ENCODE assay signal across 25 cellular contexts in the genomic region with DNA sequence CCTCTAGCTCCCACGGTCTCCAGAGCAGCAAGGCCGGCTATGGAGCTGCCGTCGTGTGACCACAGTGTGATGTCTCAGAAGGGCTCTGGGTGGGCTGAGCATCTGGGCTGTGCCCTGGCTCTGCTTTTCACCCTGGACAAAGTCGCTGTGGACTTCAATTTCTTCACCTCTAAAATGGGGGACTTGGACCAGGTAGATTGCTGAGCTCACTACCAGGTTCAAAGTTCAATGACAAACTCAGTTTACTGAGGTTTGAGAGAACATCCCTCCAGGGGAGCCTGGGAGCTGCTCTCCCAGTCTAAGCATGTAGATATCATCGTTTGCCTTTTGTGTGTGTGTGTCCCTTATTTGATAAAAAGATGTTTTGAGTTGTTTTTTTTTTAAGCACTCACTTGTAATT. TPM values are rescaled to one million over a fixed set of nuclear protein-coding genes. Genes with fewer than 3 reads are reported as not detected.
DNase-seq lines count a peak whose midpoint lies in the region; ATAC-seq, FAIRE-seq and TF ChIP-seq lines count a peak whose summit lies in the region.
"Had no signal": no experiment of that assay in that cellular context is flagged by ENCODE, and none has a peak within 500 bp of the region (broad histone marks: within the 10 kb centered on the region; RNA-seq: fewer than 3 reads in every experiment).

No MANE protein-coding gene starts in this region.

- peaks cover 4% of the 10 kb centered on the region for H3K4me1 ChIP-seq in astrocyte (ENCODE audit: insufficient read depth, low read length)
- H3K4me1 ChIP-seq in right lobe of liver: peaks cover 0 to 5% (median 0%) of the 10 kb centered on the region in 4 donors
- H3K4me1 ChIP-seq in suprapubic skin: peaks cover 20% of the 10 kb centered on the region

- peak overlapping the region; percentile 50 for H3K27ac Mint-ChIP-seq in activated T-cell treated with anti-CD3 and anti-CD28 coated beads, Interleukin-2, amount 50 U/mL, for 24 hours
- no peak overlapping the region for H3K27ac Mint-ChIP-seq in astrocyte (ENCODE audit: unreplicated experiment)
- H3K27ac Mint-ChIP-seq: activated T-cell treated with anti-CD3 and anti-CD28 coated beads, Interleukin-2, amount 50 U/mL, for 72 hours; stimulated activated memory B cell treated with anti-CD40 and anti-IgM and Interleukin-4, amounts not matched to agents 10 μg/mL and 1 μg/mL and 100 μg/mL, for 72 hours had no signal

- no peak overlapping the region for H3K27ac ChIP-seq in astrocyte (ENCODE audit: low read depth, low read length)
- no peak overlapping the region for H3K27ac ChIP-seq in right lobe of liver
- peak overlapping the region; percentile 44 for H3K27ac ChIP-seq in suprapubic skin
- H3K27ac ChIP-seq: 22Rv1 had no signal

- DNase-seq in activated T-cell treated with anti-CD3 and anti-CD28 coated beads, Interleukin-2, amount 50 U/mL, for 24 hours: no peak
- no peak for DNase-seq in activated T-cell treated with anti-CD3 and anti-CD28 coated beads for 4 hours
- no peak for DNase-seq in astrocyte (ENCODE audit: low read depth)
- no peak for DNase-seq in right lobe of liver
- no peak for DNase-seq in suprapubic skin (ENCODE audit: low spot score in 2 of 2)
- DNase-seq in NCI-H226: no peak
- DNase-seq in GM12892 (ENCODE audit: insufficient read length): no peak
- no peak for DNase-seq in amniotic stem cell (lab: John Stamatoyannopoulos, UW)
- DNase-seq: activated CD4-positive, CD25-positive, alpha-beta regulatory T cell treated with anti-CD3 and anti-CD28 coated beads, Interleukin-2, amount 50 U/mL, for 72 hours; AML-193; dermis blood vessel endothelial cell; Karpas-422; MV-4-11; NCI-H1694; NCI-H82; OCI-M1 had no signal

- TF ChIP-seq EP300 in suprapubic skin (IDR thresholded peaks at IDR 0.05): no peak

- no peaks in the 10 kb centered on the region for H3K27me3 ChIP-seq in astrocyte (ENCODE audit: insufficient read depth, low read length)
- H3K27me3 ChIP-seq in right lobe of liver: no peaks in the 10 kb centered on the region
- no peaks in the 10 kb centered on the region for H3K27me3 ChIP-seq in suprapubic skin
- H3K27me3 ChIP-seq: transverse colon had no signal

- H3K9me3 Mint-ChIP-seq in activated T-cell treated with anti-CD3 and anti-CD28 coated beads, Interleukin-2, amount 50 U/mL, for 24 hours: no peaks in the 10 kb centered on the region
- H3K9me3 Mint-ChIP-seq in astrocyte (ENCODE audit: unreplicated experiment): no peaks in the 10 kb centered on the region
- H3K9me3 Mint-ChIP-seq: activated T-cell treated with anti-CD3 and anti-CD28 coated beads, Interleukin-2, amount 50 U/mL, for 72 hours; stimulated activated memory B cell treated with anti-CD40 and anti-IgM and Interleukin-4, amounts not matched to agents 10 μg/mL and 1 μg/mL and 100 μg/mL, for 72 hours had no signal

- no peak overlapping the region for H3K9ac ChIP-seq in astrocyte (ENCODE audit: low read length)

- no peak overlapping the region for H3K4me3 Mint-ChIP-seq in activated T-cell treated with anti-CD3 and anti-CD28 coated beads, Interleukin-2, amount 50 U/mL, for 24 hours
- no peak overlapping the region for H3K4me3 Mint-ChIP-seq in astrocyte (ENCODE audit: unreplicated experiment)
- H3K4me3 Mint-ChIP-seq: stimulated activated memory B cell treated with anti-CD40 and anti-IgM and Interleukin-4, amounts not matched to agents 10 μg/mL and 1 μg/mL and 100 μg/mL, for 72 hours had no signal

- no peak overlapping the region for H2AFZ ChIP-seq in astrocyte (ENCODE audit: low read depth, low read length)

- no peaks in the 10 kb centered on the region for H3K27me3 Mint-ChIP-seq in activated T-cell treated with anti-CD3 and anti-CD28 coated beads, Interleukin-2, amount 50 U/mL, for 24 hours
- H3K27me3 Mint-ChIP-seq in astrocyte (ENCODE audit: low read depth, unreplicated experiment): no peaks in the 10 kb centered on the region
- H3K27me3 Mint-ChIP-seq: stimulated activated memory B cell treated with anti-CD40 and anti-IgM and Interleukin-4, amounts not matched to agents 10 μg/mL and 1 μg/mL and 100 μg/mL, for 72 hours had no signal

- ATAC-seq in right lobe of liver: peak in 3 of 4 donors; percentile 15 to 30 (median 26)
- ATAC-seq: stimulated activated memory B cell treated with anti-CD40 and anti-IgM and Interleukin-4, amounts not matched to agents 10 μg/mL and 1 μg/mL and 100 μg/mL, for 72 hours had no signal

- FAIRE-seq in astrocyte (lab: Jason Lieb, UNC): peak; percentile 23
- FAIRE-seq in GM12892 (lab: Jason Lieb, UNC): no peak
- FAIRE-seq: endothelial cell of umbilical vein had no signal

- peaks cover 29% of the 10 kb centered on the region for H3K36me3 ChIP-seq in astrocyte (ENCODE audit: insufficient read depth, low read length)
- H3K36me3 ChIP-seq in right lobe of liver: peaks cover 5 to 86% (median 49%) of the 10 kb centered on the region in 4 donors
- peaks cover 47% of the 10 kb centered on the region for H3K36me3 ChIP-seq in suprapubic skin

- H3K4me3 ChIP-seq in astrocyte (ENCODE audit: insufficient read depth, low read depth, low read length) (no peak overlapping the region), right lobe of liver (no peak overlapping the region), suprapubic skin (no peak overlapping the region)
- H3K4me3 ChIP-seq: mucosa of descending colon, prostate gland, smooth muscle cell, transverse colon had no signal

- no peak overlapping the region for H3K4me2 ChIP-seq in astrocyte (ENCODE audit: low read length)
- H3K4me2 ChIP-seq: smooth muscle cell had no signal

- peaks cover 31% of the 10 kb centered on the region for H3K4me1 Mint-ChIP-seq in activated T-cell treated with anti-CD3 and anti-CD28 coated beads, Interleukin-2, amount 50 U/mL, for 24 hours (ENCODE audit: low read depth)
- peaks cover 37% of the 10 kb centered on the region for H3K4me1 Mint-ChIP-seq in astrocyte (ENCODE audit: low read depth, unreplicated experiment)
- H3K4me1 Mint-ChIP-seq: stimulated activated memory B cell treated with anti-CD40 and anti-IgM and Interleukin-4, amounts not matched to agents 10 μg/mL and 1 μg/mL and 100 μg/mL, for 72 hours had no signal

- intact Hi-C loops in right lobe of liver (cut with DNase I): no loop called here

- no peaks in the 10 kb centered on the region for H4K20me1 ChIP-seq in astrocyte (ENCODE audit: insufficient read depth, low read length)

- WGBS in right lobe of liver (ENCODE audit: insufficient coverage, low coverage, low lambda C conversion rate, missing lambda C conversion rate): 55% methylated on average over 1 of the region's 6 CpGs
- WGBS in suprapubic skin: 75% methylated on average over 6 of the region's 6 CpGs

- TF ChIP-seq CTCF in astrocyte (IDR thresholded peaks at IDR 0.05; ENCODE audit: insufficient read depth, low read depth, low read length) (no peak), right lobe of liver (IDR thresholded peaks at IDR 0.05) (no peak), suprapubic skin (IDR thresholded peaks at IDR 0.05) (no peak)

- no peaks in the 10 kb centered on the region for H3K79me2 ChIP-seq in astrocyte (ENCODE audit: insufficient read depth, low read length)

- peaks cover 87% of the 10 kb centered on the region for H3K36me3 Mint-ChIP-seq in activated T-cell treated with anti-CD3 and anti-CD28 coated beads, Interleukin-2, amount 50 U/mL, for 24 hours (ENCODE audit: low read depth)
- peaks cover 6% of the 10 kb centered on the region for H3K36me3 Mint-ChIP-seq in astrocyte (ENCODE audit: low read depth, unreplicated experiment)

- H3K9me3 ChIP-seq in astrocyte (ENCODE audit: insufficient read depth, low read depth, low read length): no peaks in the 10 kb centered on the region
- H3K9me3 ChIP-seq in right lobe of liver: no peaks in the 10 kb centered on the region
- H3K9me3 ChIP-seq in suprapubic skin: no peaks in the 10 kb centered on the region
- H3K9me3 ChIP-seq: mucosa of descending colon, prostate gland, transverse colon had no signal

- TF ChIP-seq POLR2A in right lobe of liver (IDR thresholded peaks at IDR 0.05) (no peak), suprapubic skin (IDR thresholded peaks at IDR 0.05) (no peak), GM12892 (IDR thresholded peaks at IDR 0.05; ENCODE audit: low read depth, low read length) (no peak)

RNA-seq across cellular contexts. Expression of gene RLBP1, which starts 25.1 kb away (rescaled TPM):
- not detected in 2 replicates for total RNA-seq in astrocyte
- not detected for total RNA-seq in right lobe of liver
- not detected for total RNA-seq in suprapubic skin
- polyA plus RNA-seq in GM12892 (2012; ENCODE audit: missing spikeins): not detected
- total RNA-seq: dermis blood vessel endothelial cell, endothelial cell of umbilical vein, lower leg skin, prostate gland, smooth muscle cell, transverse colon had no signal
- polyA plus RNA-seq: endothelial cell of umbilical vein, smooth muscle cell had no signal

RNA-seq across cellular contexts. Expression of gene FANCI, which starts 47.5 kb away (rescaled TPM):
- 7.8 and 10.6 TPM in 2 replicates for total RNA-seq in astrocyte
- total RNA-seq in right lobe of liver: 1 to 10 TPM in 5 of 6 experiments, under 1 TPM in 1; 0.98 to 7.2 (median 2.8) TPM
- total RNA-seq in suprapubic skin: 10 to 100 TPM in 1 of 4 donors, 1 to 10 TPM in 3; 7.2 to 24.5 (median 9.4) TPM
- 69.4 TPM for polyA plus RNA-seq in GM12892 (2012; ENCODE audit: missing spikeins)
